15 cellular contexts compared by ENCODE assay signal in the genomic region with DNA sequence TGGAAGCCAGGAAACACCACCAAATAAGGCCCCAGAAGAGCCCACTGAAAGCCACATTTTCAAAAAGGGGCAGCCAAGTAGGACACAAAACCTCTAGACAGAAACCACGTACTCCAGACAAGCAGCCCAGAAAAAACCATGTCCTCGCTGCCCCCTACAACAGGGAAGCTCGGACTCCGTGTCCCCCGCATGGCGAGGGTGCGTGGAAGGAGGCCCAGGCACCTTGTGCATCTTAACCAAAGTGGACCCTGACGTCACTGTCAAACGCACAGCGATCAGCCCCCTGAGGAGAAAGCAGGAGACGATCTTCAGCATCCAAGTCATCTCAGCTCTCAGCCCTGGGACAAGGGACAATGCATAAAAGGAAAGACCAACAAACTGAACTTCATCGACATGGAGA.
DNase-seq lines count a peak whose midpoint lies in the region; ATAC-seq and TF ChIP-seq lines count a peak whose summit lies in the region.
"Had no signal": no experiment of that assay in that cellular context is flagged by ENCODE, and none has a peak within 500 bp of the region (broad histone marks: within the 10 kb centered on the region; RNA-seq: fewer than 3 reads in every experiment).

No MANE protein-coding gene starts in this region.

- H3K9ac ChIP-seq in endodermal cell (ENCODE audit: extremely low read depth, low read length, poor library complexity, severe bottlenecking) = no peak overlapping the region

- TF ChIP-seq CTCF in endodermal cell (conservative IDR thresholded peaks at IDR 0.05) (no peak), GM20000 (IDR thresholded peaks at IDR 0.05; ENCODE audit: extremely low read depth, missing control alignments) (no peak)

- no peaks in the 10 kb centered on the region for H3K27me3 Mint-ChIP-seq in activated T-cell treated with anti-CD3 and anti-CD28 coated beads, Interleukin-2, amount 50 U/mL, for 24 hours
- H3K27me3 Mint-ChIP-seq in stimulated activated naive CD8-positive, alpha-beta T cell treated with anti-CD3 and anti-CD28 coated beads, Interleukin-15, amount 100 ng/mL, for 72 hours = no peaks in the 10 kb centered on the region
- no peaks in the 10 kb centered on the region for H3K27me3 Mint-ChIP-seq in endodermal cell (ENCODE audit: insufficient read depth)
- H3K27me3 Mint-ChIP-seq: CD4-positive, alpha-beta memory T cell had no signal

- WGBS in endodermal cell (ENCODE audit: insufficient coverage in 1 of 2, insufficient read length in 1 of 2), 2 experiments = 96 to 99% methylated on average over 10 to 12 of the region's 12 CpGs

- peaks cover 76% of the 10 kb centered on the region for H3K36me3 Mint-ChIP-seq in activated T-cell treated with anti-CD3 and anti-CD28 coated beads, Interleukin-2, amount 50 U/mL, for 24 hours (ENCODE audit: low read depth)
- peaks cover 19% of the 10 kb centered on the region for H3K36me3 Mint-ChIP-seq in endodermal cell (ENCODE audit: low read depth)

- no peaks in the 10 kb centered on the region for H3K9me3 ChIP-seq in endodermal cell (ENCODE audit: control insufficient read depth, low read length)

- H3K36me3 ChIP-seq in endodermal cell (ENCODE audit: control insufficient read depth, insufficient read depth, low read length) = peaks cover 17% of the 10 kb centered on the region

- ATAC-seq in stimulated activated naive CD8-positive, alpha-beta T cell treated with anti-CD3 and anti-CD28 coated beads, Interleukin-15, amount 100 ng/mL, for 72 hours = no peak
- ATAC-seq in stimulated activated naive CD8-positive, alpha-beta T cell treated with anti-CD3 and anti-CD28 coated beads, Interleukin-15, Interleukin-2, amounts not matched to agents 100 U/mL and 50 U/mL, for 24 hours = no peak
- ATAC-seq: GM12878, HCT116 had no signal

- peak; percentile 8 for DNase-seq in activated T-cell treated with anti-CD3 and anti-CD28 coated beads, Interleukin-2, amount 50 U/mL, for 24 hours
- DNase-seq in activated T-cell treated with anti-CD3 and anti-CD28 coated beads for 4 hours (no peak), endodermal cell (peak; percentile 24), ureter (ENCODE audit: low spot score) (peak; percentile 22), H4 (ENCODE audit: low spot score) (no peak), GM20000 (ENCODE audit: low spot score) (no peak)
- DNase-seq in stimulated activated naive CD8-positive, alpha-beta T cell treated with anti-CD3 and anti-CD28 coated beads, Interleukin-15, amount 100 ng/mL, for 72 hours = no peak
- DNase-seq in stimulated activated naive CD8-positive, alpha-beta T cell treated with anti-CD3 and anti-CD28 coated beads, Interleukin-15, Interleukin-2, amounts not matched to agents 100 U/mL and 50 U/mL, for 24 hours = no peak
- DNase-seq: ACHN; CD4-positive, alpha-beta memory T cell; DMS79 had no signal

- H3K27me3 ChIP-seq in endodermal cell (ENCODE audit: control insufficient read depth, insufficient read depth, low read length, poor library complexity, severe bottlenecking) = no peaks in the 10 kb centered on the region

- H3K4me1 Mint-ChIP-seq in activated T-cell treated with anti-CD3 and anti-CD28 coated beads, Interleukin-2, amount 50 U/mL, for 24 hours (ENCODE audit: low read depth) = peaks cover 11% of the 10 kb centered on the region
- H3K4me1 Mint-ChIP-seq in stimulated activated naive CD8-positive, alpha-beta T cell treated with anti-CD3 and anti-CD28 coated beads, Interleukin-15, amount 100 ng/mL, for 72 hours = peaks cover 9% of the 10 kb centered on the region
- no peaks in the 10 kb centered on the region for H3K4me1 Mint-ChIP-seq in endodermal cell

- H3K4me1 ChIP-seq in endodermal cell (ENCODE audit: control insufficient read depth, insufficient read depth, low read length) = no peaks in the 10 kb centered on the region

- H3K9me3 Mint-ChIP-seq in activated T-cell treated with anti-CD3 and anti-CD28 coated beads, Interleukin-2, amount 50 U/mL, for 24 hours = no peaks in the 10 kb centered on the region
- H3K9me3 Mint-ChIP-seq in stimulated activated naive CD8-positive, alpha-beta T cell treated with anti-CD3 and anti-CD28 coated beads, Interleukin-15, amount 100 ng/mL, for 72 hours = no peaks in the 10 kb centered on the region
- H3K9me3 Mint-ChIP-seq in endodermal cell = no peaks in the 10 kb centered on the region
- H3K9me3 Mint-ChIP-seq: CD4-positive, alpha-beta memory T cell had no signal

- H3K4me3 Mint-ChIP-seq in activated T-cell treated with anti-CD3 and anti-CD28 coated beads, Interleukin-2, amount 50 U/mL, for 24 hours = no peak overlapping the region
- H3K4me3 Mint-ChIP-seq in stimulated activated naive CD8-positive, alpha-beta T cell treated with anti-CD3 and anti-CD28 coated beads, Interleukin-15, amount 100 ng/mL, for 72 hours = no peak overlapping the region
- H3K4me3 Mint-ChIP-seq in endodermal cell = no peak overlapping the region
- H3K4me3 Mint-ChIP-seq: CD4-positive, alpha-beta memory T cell had no signal

- no peak overlapping the region for H3K4me3 ChIP-seq in endodermal cell (ENCODE audit: low read length)
- H3K4me3 ChIP-seq: GM12878 had no signal

- H3K27ac ChIP-seq in endodermal cell (ENCODE audit: low read depth, low read length) = no peak overlapping the region
- H3K27ac ChIP-seq: C4-2B, HL-60 had no signal

- no peak overlapping the region for H3K27ac Mint-ChIP-seq in activated T-cell treated with anti-CD3 and anti-CD28 coated beads, Interleukin-2, amount 50 U/mL, for 24 hours
- peak overlapping the region; percentile 80 to 87 for H3K27ac Mint-ChIP-seq in stimulated activated naive CD8-positive, alpha-beta T cell treated with anti-CD3 and anti-CD28 coated beads, Interleukin-15, amount 100 ng/mL, for 72 hours
- H3K27ac Mint-ChIP-seq in endodermal cell = no peak overlapping the region

Comparison
In these comparisons a context has a peak if more than half of its experiments do, and no peak if none do; other contexts are left out.
1. DNase-seq: peak in activated T-cell treated with anti-CD3 and anti-CD28 coated beads, Interleukin-2, amount 50 U/mL, for 24 hours (single experiment), endodermal cell (single experiment) and ureter (single experiment); none in activated T-cell treated with anti-CD3 and anti-CD28 coated beads for 4 hours (single experiment), stimulated activated naive CD8-positive, alpha-beta T cell treated with anti-CD3 and anti-CD28 coated beads, Interleukin-15, amount 100 ng/mL, for 72 hours (0 of 2), stimulated activated naive CD8-positive, alpha-beta T cell treated with anti-CD3 and anti-CD28 coated beads, Interleukin-15, Interleukin-2, amounts not matched to agents 100 U/mL and 50 U/mL, for 24 hours (single experiment), H4 (single experiment) and GM20000 (single experiment).
2. H3K27ac Mint-ChIP-seq: peak in stimulated activated naive CD8-positive, alpha-beta T cell treated with anti-CD3 and anti-CD28 coated beads, Interleukin-15, amount 100 ng/mL, for 72 hours (2 of 2); none in activated T-cell treated with anti-CD3 and anti-CD28 coated beads, Interleukin-2, amount 50 U/mL, for 24 hours (single experiment) and endodermal cell (single experiment).